20 cellular contexts compared by ENCODE assay signal in genomic region chr5:29296548-29296947, GRCh38.
"Had no signal": no experiment of that assay in that cellular context is flagged by ENCODE, and none has a peak within 500 bp of the region (broad histone marks: within the 10 kb centered on the region; RNA-seq: fewer than 3 reads in every experiment).

No MANE protein-coding gene starts in this region.

- H3K36me3 ChIP-seq: Peyer's patch had no signal

- H3K27ac ChIP-seq: Peyer's patch, RWPE1 had no signal

- H3K36me3 Mint-ChIP-seq: activated CD8-positive, alpha-beta memory T cell treated with anti-CD3 and anti-CD28 coated beads, Interleukin-2, amount 10 ng/mL, durations not matched to agents 7 days and 5 days; activated naive CD4-positive, alpha-beta T cell treated with anti-CD3 and anti-CD28 coated beads, Interleukin-2, amount 50 U/mL, for 24 hours had no signal

- H3K27ac Mint-ChIP-seq: activated CD8-positive, alpha-beta memory T cell treated with anti-CD3 and anti-CD28 coated beads, Interleukin-2, amount 10 ng/mL, durations not matched to agents 7 days and 5 days; activated naive CD4-positive, alpha-beta T cell treated with anti-CD3 and anti-CD28 coated beads, Interleukin-2, amount 50 U/mL, for 24 hours; activated T-cell treated with anti-CD3 and anti-CD28 coated beads, Interleukin-2, amount 50 U/mL, for 24 hours; activated T-helper 1 cell treated with anti-CD3 and anti-CD28 coated beads, Interleukin-12 subunit alpha, Interleukin-12 subunit beta, Interleukin-2, Interleukin-4 antibody, amounts not matched to agents 30 ng/mL and 10 ng/mL and 1 ng/mL, durations not matched to agents 14 hours and 24 hours and 36 hours; T-helper 1 cell treated with Interleukin-12 subunit alpha and Interleukin-12 subunit beta and Interleukin-4 antibody, amounts not matched to agents 30 μg/mL and 1 μg/mL, for 36 hours had no signal

- H3K4me1 ChIP-seq: Peyer's patch had no signal

- H3K4me1 Mint-ChIP-seq: activated CD8-positive, alpha-beta memory T cell treated with anti-CD3 and anti-CD28 coated beads, Interleukin-2, amount 10 ng/mL, durations not matched to agents 7 days and 5 days; activated naive CD4-positive, alpha-beta T cell treated with anti-CD3 and anti-CD28 coated beads, Interleukin-2, amount 50 U/mL, for 24 hours had no signal

- H3K27me3 ChIP-seq: Peyer's patch had no signal

- H3K4me3 ChIP-seq: K562, Peyer's patch had no signal

- H3K4me3 Mint-ChIP-seq: activated CD8-positive, alpha-beta memory T cell treated with anti-CD3 and anti-CD28 coated beads, Interleukin-2, amount 10 ng/mL, durations not matched to agents 7 days and 5 days; activated naive CD4-positive, alpha-beta T cell treated with anti-CD3 and anti-CD28 coated beads, Interleukin-2, amount 50 U/mL, for 24 hours; activated T-cell treated with anti-CD3 and anti-CD28 coated beads, Interleukin-2, amount 50 U/mL, for 24 hours; activated T-helper 1 cell treated with anti-CD3 and anti-CD28 coated beads, Interleukin-12 subunit alpha, Interleukin-12 subunit beta, Interleukin-2, Interleukin-4 antibody, amounts not matched to agents 30 ng/mL and 10 ng/mL and 1 ng/mL, durations not matched to agents 14 hours and 24 hours and 36 hours; T-helper 1 cell treated with Interleukin-12 subunit alpha and Interleukin-12 subunit beta and Interleukin-4 antibody, amounts not matched to agents 30 μg/mL and 1 μg/mL, for 36 hours had no signal

- ATAC-seq: activated CD4-positive, CD25-positive, alpha-beta regulatory T cell treated with anti-CD3 and anti-CD28 coated beads, Interleukin-2, amount 50 U/mL, for 24 hours; activated CD8-positive, alpha-beta memory T cell treated with anti-CD3 and anti-CD28 coated beads, Interleukin-2, amount 10 ng/mL, durations not matched to agents 7 days and 5 days; K562 had no signal

- H3K27me3 Mint-ChIP-seq: activated CD8-positive, alpha-beta memory T cell treated with anti-CD3 and anti-CD28 coated beads, Interleukin-2, amount 10 ng/mL, durations not matched to agents 7 days and 5 days; activated naive CD4-positive, alpha-beta T cell treated with anti-CD3 and anti-CD28 coated beads, Interleukin-2, amount 50 U/mL, for 24 hours; activated T-cell treated with anti-CD3 and anti-CD28 coated beads, Interleukin-2, amount 50 U/mL, for 24 hours had no signal

- DNase-seq: activated CD4-positive, alpha-beta T cell treated with anti-CD3 and anti-CD28 coated beads for 48 hours; activated CD4-positive, alpha-beta T cell treated with anti-CD3 and anti-CD28 coated beads, Interleukin-2, amount 50 U/mL, for 48 hours; activated CD8-positive, alpha-beta memory T cell treated with anti-CD3 and anti-CD28 coated beads, Interleukin-2, amount 10 ng/mL, durations not matched to agents 7 days and 5 days; activated effector memory CD4-positive, alpha-beta T cell treated with anti-CD3 and anti-CD28 coated beads, Interleukin-2, amount 50 U/mL, for 16 hours; activated T-cell treated with anti-CD3 and anti-CD28 coated beads, Interleukin-2, amount 50 U/mL, for 24 hours; Karpas-422; MM.1S; NCI-H1105; NCI-H1436; NCI-H1694 treated with DMSO at 0.1 percent for 48 hours; NCI-H2029 treated with DMSO at 0.1 percent for 48 hours; NCI-H510A treated with DMSO at 0.1 percent for 48 hours; Peyer's patch; SHP77 treated with DMSO at 0.1 percent for 48 hours had no signal

- FAIRE-seq: K562 had no signal
